13 cellular contexts compared by ENCODE assay signal in genomic region chr11:6377902-6378694, GRCh38. TPM values are rescaled to one million over a fixed set of nuclear protein-coding genes. Genes with fewer than 3 reads are reported as not detected.
DNase-seq lines count a peak whose midpoint lies in the region; ATAC-seq and TF ChIP-seq lines count a peak whose summit lies in the region.
"Had no signal": no experiment of that assay in that cellular context is flagged by ENCODE, and none has a peak within 500 bp of the region (broad histone marks: within the 10 kb centered on the region; RNA-seq: fewer than 3 reads in every experiment).

No MANE protein-coding gene starts in this region.

- H3K9me3 ChIP-seq in naive thymus-derived CD4-positive, alpha-beta T cell (ENCODE audit: control insufficient read depth in 2 of 3, low read length in 3 of 3): no peaks in the 10 kb centered on the region
- H3K9me3 ChIP-seq: MG63, thyroid gland had no signal

- DNase-seq in NCI-H82 (lab: John Stamatoyannopoulos, UW): peak; percentile 6
- DNase-seq in NCI-H82 treated with DMSO at 0.1 percent for 48 hours (lab: John Stamatoyannopoulos, UW; ENCODE audit: unreplicated experiment): no peak
- no peak for DNase-seq in activated CD8-positive, alpha-beta T cell treated with anti-CD3 and anti-CD28 coated beads for 36 hours
- DNase-seq in naive thymus-derived CD4-positive, alpha-beta T cell: peak in 5 of 9 donors; percentile 20 to 52 (median 45)
- no peak for DNase-seq in HT-29 (ENCODE audit: low spot score)
- no peak for DNase-seq in T-helper 9 cell
- DNase-seq in HEK293T (ENCODE audit: extremely low spot score): no peak
- DNase-seq: MG63; stimulated activated CD4-positive, alpha-beta T cell treated with anti-CD3 and anti-CD28 coated beads, Interleukin-1b, Interleukin-23, amount 100 ng/mL, for 48 hours; thyroid gland had no signal

- peak overlapping the region; percentile 17 for H3K4me3 ChIP-seq in naive thymus-derived CD4-positive, alpha-beta T cell (ENCODE audit: low read length)
- H3K4me3 ChIP-seq: MG63, thyroid gland had no signal

- intact Hi-C loops in activated CD8-positive, alpha-beta T cell treated with anti-CD3 and anti-CD28 coated beads for 36 hours (cut with micrococcal nuclease): loop anchor here (5.0 kb wide), 1 partner anchor 129 kb away; no protein-coding TSS in a partner anchor
- intact Hi-C loops in naive thymus-derived CD4-positive, alpha-beta T cell (cut with micrococcal nuclease): loop anchor here (2.0 to 10.0 kb wide), 7 partner anchors 41 to 693 kb away; partner anchors contain the start of genes APBB1 (in 1 of the 2), ARFIP2 (in 1 of the 2), ILK (in 1 of the 2) and RRP8 (in 1 of the 2)

- no peaks in the 10 kb centered on the region for H3K9me3 Mint-ChIP-seq in IgD-negative memory B cell
- H3K9me3 Mint-ChIP-seq in activated CD8-positive, alpha-beta T cell treated with anti-CD3 and anti-CD28 coated beads for 36 hours: no peaks in the 10 kb centered on the region
- H3K9me3 Mint-ChIP-seq in naive thymus-derived CD4-positive, alpha-beta T cell: no peaks in the 10 kb centered on the region
- H3K9me3 Mint-ChIP-seq: dendritic cell treated with granulocyte-macrophage colony-stimulating factor and Interleukin-4, amounts not matched to agents 40 ng/mL and 50 ng/mL, for 4 days; neural crest cell had no signal

- peaks cover 0 to 23% of the 10 kb centered on the region in 2 donors for H3K4me1 ChIP-seq in naive thymus-derived CD4-positive, alpha-beta T cell (ENCODE audit: control insufficient read depth in 2 of 2, insufficient read depth in 2 of 2, low read length in 2 of 2)
- H3K4me1 ChIP-seq: thyroid gland had no signal

- H3K27ac ChIP-seq in naive thymus-derived CD4-positive, alpha-beta T cell (ENCODE audit: low read depth, low read length): peak overlapping the region; percentile 44
- H3K27ac ChIP-seq: thyroid gland had no signal

- ATAC-seq in activated CD8-positive, alpha-beta T cell treated with anti-CD3 and anti-CD28 coated beads for 36 hours: peak; percentile 70
- ATAC-seq in naive thymus-derived CD4-positive, alpha-beta T cell: peak; percentile 79

- peak overlapping the region in 2 of 3 donors; percentile 36 to 61 for H3K27ac Mint-ChIP-seq in IgD-negative memory B cell
- H3K27ac Mint-ChIP-seq in activated CD8-positive, alpha-beta T cell treated with anti-CD3 and anti-CD28 coated beads for 36 hours: peak overlapping the region; percentile 69
- peak overlapping the region; percentile 69 to 93 (median 85) for H3K27ac Mint-ChIP-seq in naive thymus-derived CD4-positive, alpha-beta T cell
- H3K27ac Mint-ChIP-seq: dendritic cell treated with granulocyte-macrophage colony-stimulating factor and Interleukin-4, amounts not matched to agents 40 ng/mL and 50 ng/mL, for 4 days had no signal

- no peaks in the 10 kb centered on the region for H3K36me3 ChIP-seq in naive thymus-derived CD4-positive, alpha-beta T cell (ENCODE audit: control insufficient read depth in 2 of 3, insufficient read depth in 3 of 3, low read length in 3 of 3)
- H3K36me3 ChIP-seq: MG63, thyroid gland had no signal

- no peak for TF ChIP-seq CTCF in activated CD8-positive, alpha-beta T cell treated with anti-CD3 and anti-CD28 coated beads for 36 hours (IDR thresholded peaks at IDR 0.05)

- no peaks in the 10 kb centered on the region for H3K27me3 ChIP-seq in naive thymus-derived CD4-positive, alpha-beta T cell (ENCODE audit: control insufficient read depth in 2 of 2, insufficient read depth in 2 of 2, low read length in 2 of 2)
- H3K27me3 ChIP-seq: thyroid gland had no signal

- CTCF ChIA-PET in activated CD8-positive, alpha-beta T cell treated with anti-CD3 and anti-CD28 coated beads for 36 hours (lab: Charles Lee): interaction anchor here (0.7 to 13.5 kb wide), 39 partner anchors 11 to 379 kb away, joined by 3 to 652 read pairs (median 10); partner anchors contain the start of genes APBB1, ARFIP2, HPX and SMPD1
- CTCF ChIA-PET in naive thymus-derived CD4-positive, alpha-beta T cell (lab: Charles Lee): interaction anchor here (0.7 to 20.4 kb wide), 29 partner anchors 11 to 1309 kb away, joined by 3 to 573 read pairs (median 8); partner anchors contain the start of genes APBB1, ARFIP2, HPX and MRPL17
- CTCF ChIA-PET in HEK293T (lab: Yijun Ruan, JAX): interaction anchor here (0.6 to 4.0 kb wide), 11 partner anchors 9 to 328 kb away, joined by 3 to 102 read pairs (median 7); no protein-coding TSS in a partner anchor

- no peak overlapping the region for H3K4me3 Mint-ChIP-seq in IgD-negative memory B cell
- H3K4me3 Mint-ChIP-seq in activated CD8-positive, alpha-beta T cell treated with anti-CD3 and anti-CD28 coated beads for 36 hours: no peak overlapping the region
- peak overlapping the region; percentile 48 to 85 (median 72) for H3K4me3 Mint-ChIP-seq in naive thymus-derived CD4-positive, alpha-beta T cell
- H3K4me3 Mint-ChIP-seq: dendritic cell treated with granulocyte-macrophage colony-stimulating factor and Interleukin-4, amounts not matched to agents 40 ng/mL and 50 ng/mL, for 4 days; neural crest cell had no signal

- peaks cover 4 to 17% (median 6%) of the 10 kb centered on the region in 3 donors for H3K4me1 Mint-ChIP-seq in IgD-negative memory B cell
- peaks cover 24% of the 10 kb centered on the region for H3K4me1 Mint-ChIP-seq in activated CD8-positive, alpha-beta T cell treated with anti-CD3 and anti-CD28 coated beads for 36 hours (ENCODE audit: low read depth)
- H3K4me1 Mint-ChIP-seq in naive thymus-derived CD4-positive, alpha-beta T cell: peaks cover 14 to 44% (median 37%) of the 10 kb centered on the region in 7 donors
- H3K4me1 Mint-ChIP-seq: neural crest cell had no signal

- POLR2A ChIA-PET in activated CD8-positive, alpha-beta T cell treated with anti-CD3 and anti-CD28 coated beads for 36 hours (lab: Charles Lee): interaction anchor here (0.6 to 1.7 kb wide), 8 partner anchors 24 to 265 kb away, joined by 3 to 9 read pairs (median 4); partner anchors contain the start of genes ARFIP2, HPX and TIMM10B
- POLR2A ChIA-PET in naive thymus-derived CD4-positive, alpha-beta T cell (lab: Charles Lee): interaction anchor here (0.5 to 5.7 kb wide), 18 partner anchors 11 to 226 kb away, joined by 3 to 73 read pairs (median 8); partner anchors contain the start of genes APBB1, ARFIP2, HPX and SMPD1
- POLR2A ChIA-PET in HEK293T (lab: Yijun Ruan, JAX): interaction anchor here (1.1 to 1.6 kb wide), 2 partner anchors 99 to 305 kb away, joined by 3 to 6 read pairs; partner anchors contain the start of gene MRPL17

- H3K27me3 Mint-ChIP-seq in IgD-negative memory B cell: no peaks in the 10 kb centered on the region
- no peaks in the 10 kb centered on the region for H3K27me3 Mint-ChIP-seq in activated CD8-positive, alpha-beta T cell treated with anti-CD3 and anti-CD28 coated beads for 36 hours
- H3K27me3 Mint-ChIP-seq in naive thymus-derived CD4-positive, alpha-beta T cell: no peaks in the 10 kb centered on the region
- H3K27me3 Mint-ChIP-seq: dendritic cell treated with granulocyte-macrophage colony-stimulating factor and Interleukin-4, amounts not matched to agents 40 ng/mL and 50 ng/mL, for 4 days had no signal

- H3K36me3 Mint-ChIP-seq in IgD-negative memory B cell: no peaks in the 10 kb centered on the region
- H3K36me3 Mint-ChIP-seq in activated CD8-positive, alpha-beta T cell treated with anti-CD3 and anti-CD28 coated beads for 36 hours (ENCODE audit: low read depth): no peaks in the 10 kb centered on the region
- H3K36me3 Mint-ChIP-seq in naive thymus-derived CD4-positive, alpha-beta T cell: no peaks in the 10 kb centered on the region

TF ChIP-seq in HEK293T, 16 proteins besides CTCF, POLR2A, EP300 and RAD21 (continues in another document):
- no peak for TF ChIP-seq HDGF (IDR thresholded peaks at IDR 0.05; ENCODE audit: borderline replicate concordance)
- no peak for TF ChIP-seq FOXM1 (IDR thresholded peaks at IDR 0.05; ENCODE audit: borderline replicate concordance)
- TF ChIP-seq ARNT (IDR thresholded peaks at IDR 0.05): no peak
- TF ChIP-seq CTBP1 (IDR thresholded peaks at IDR 0.05; ENCODE audit: borderline replicate concordance): no peak
- no peak for TF ChIP-seq NFRKB (IDR thresholded peaks at IDR 0.05)
- TF ChIP-seq BHLHE40 (IDR thresholded peaks at IDR 0.05; ENCODE audit: borderline replicate concordance): no peak
- TF ChIP-seq LEF1 (IDR thresholded peaks at IDR 0.05; ENCODE audit: borderline replicate concordance): no peak
- no peak for TF ChIP-seq FOXA1 (IDR thresholded peaks at IDR 0.05)
- TF ChIP-seq L3MBTL2 (conservative IDR thresholded peaks at IDR 0.05): no peak
- no peak for TF ChIP-seq SUZ12 (IDR thresholded peaks at IDR 0.05)
- TF ChIP-seq ELF4 (IDR thresholded peaks at IDR 0.05): no peak
- TF ChIP-seq PKNOX1 (IDR thresholded peaks at IDR 0.05): no peak
- no peak for TF ChIP-seq SP1 (IDR thresholded peaks at IDR 0.05)
- TF ChIP-seq TARDBP (IDR thresholded peaks at IDR 0.05): no peak
- no peak for TF ChIP-seq FOXK2 (IDR thresholded peaks at IDR 0.05)

RNA-seq across cellular contexts. Expression of gene SMPD1, which starts 12.2 kb away (rescaled TPM):
- polyA plus RNA-seq in IgD-negative memory B cell: 4.9 TPM
- 10 to 100 TPM; 10.6 to 11.2 TPM for total RNA-seq in activated CD8-positive, alpha-beta T cell treated with anti-CD3 and anti-CD28 coated beads for 36 hours
- total RNA-seq in naive thymus-derived CD4-positive, alpha-beta T cell: 10 to 100 TPM; 43.0 to 70.9 (median 55.4) TPM
- polyA plus RNA-seq in naive thymus-derived CD4-positive, alpha-beta T cell: 10 to 100 TPM; 34.5 to 36.5 TPM
- total RNA-seq in HT-29 (2014; rRNA removed; shearing (Covaris generic)): 3.1 and 4.4 TPM in 2 replicates

RNA-seq across cellular contexts. Expression of gene APBB1, which starts 40.8 kb away (rescaled TPM):
- 21.4 TPM for polyA plus RNA-seq in IgD-negative memory B cell
- 10 to 100 TPM; 28.1 to 31.1 TPM for total RNA-seq in activated CD8-positive, alpha-beta T cell treated with anti-CD3 and anti-CD28 coated beads for 36 hours
- total RNA-seq in naive thymus-derived CD4-positive, alpha-beta T cell: 100 to 1,000 TPM in 3 of 5 experiments, 10 to 100 TPM in 2; 46.9 to 188 (median 154) TPM
- 100 to 1,000 TPM; 173 to 293 TPM for polyA plus RNA-seq in naive thymus-derived CD4-positive, alpha-beta T cell
- total RNA-seq in HT-29 (2014; rRNA removed; shearing (Covaris generic)): 0.15 and 0.21 TPM in 2 replicates

RNA-seq across cellular contexts. Expression of gene CAVIN3, which starts 57.8 kb away (rescaled TPM):
- polyA plus RNA-seq in IgD-negative memory B cell: not detected
- total RNA-seq in activated CD8-positive, alpha-beta T cell treated with anti-CD3 and anti-CD28 coated beads for 36 hours: 10 to 100 TPM; 13.3 to 15.9 TPM
- 1 to 10 TPM in 1 of 5 experiments, under 1 TPM in 2, not detected in 2; 0.51 to 5.4 (median 0.61) TPM for total RNA-seq in naive thymus-derived CD4-positive, alpha-beta T cell
- not detected for polyA plus RNA-seq in naive thymus-derived CD4-positive, alpha-beta T cell
- 1.6 TPM in 1 of 2 replicates, not detected in the other for total RNA-seq in HT-29 (2014; rRNA removed; shearing (Covaris generic))

Comparison
In these comparisons a context has a peak if more than half of its experiments do, and no peak if none do; other contexts are left out.
1. DNase-seq: peak in NCI-H82 (single experiment) and naive thymus-derived CD4-positive, alpha-beta T cell (5 of 9); none in NCI-H82 treated with DMSO at 0.1 percent for 48 hours (single experiment), activated CD8-positive, alpha-beta T cell treated with anti-CD3 and anti-CD28 coated beads for 36 hours (single experiment), HT-29 (single experiment), T-helper 9 cell (single experiment) and HEK293T (single experiment).
2. H3K4me3 Mint-ChIP-seq: peak in naive thymus-derived CD4-positive, alpha-beta T cell (10 of 10); none in IgD-negative memory B cell (0 of 4) and activated CD8-positive, alpha-beta T cell treated with anti-CD3 and anti-CD28 coated beads for 36 hours (single experiment).
3. RNA of gene APBB1, which starts 40.8 kb away (total RNA-seq): 46.9 to 188 TPM in naive thymus-derived CD4-positive, alpha-beta T cell and 28.1 to 31.1 TPM in activated CD8-positive, alpha-beta T cell treated with anti-CD3 and anti-CD28 coated beads for 36 hours; 0.15 to 0.21 TPM in HT-29; every median in the first group is over 10 times any median in the second.
4. Peak in every context shown above with its lines, with median percentiles within 50 percentile points of each other: H3K27ac Mint-ChIP-seq.